Comparison of ENCODE assay signal across 1 cellular context in genomic region chr20:49698477-49698876, GRCh38.
TF ChIP-seq lines count a peak whose summit lies in the region.

No MANE protein-coding gene starts in this region.

TF ChIP-seq in H1, 55 proteins besides CTCF, POLR2A, EP300 and RAD21 (continued from another document):
- TF ChIP-seq TAF7 (optimal IDR thresholded peaks at IDR 0.05; ENCODE audit: borderline replicate concordance, low read depth, low read length) (no peak), CEBPB (IDR thresholded peaks at IDR 0.05; ENCODE audit: low read depth, low read length) (no peak), PHF8 (conservative IDR thresholded peaks at IDR 0.05; ENCODE audit: low read depth, low read length) (no peak), CBX8 (IDR thresholded peaks at IDR 0.05; ENCODE audit: borderline replicate concordance, low read depth, low read length) (no peak), SIRT6 (IDR thresholded peaks at IDR 0.05; ENCODE audit: low read length) (no peak), POLR2AphosphoS5 (IDR thresholded peaks at IDR 0.05; ENCODE audit: low read depth, low read length) (no peak), SIN3A (conservative IDR thresholded peaks at IDR 0.05 in 1 of 2, IDR thresholded peaks at IDR 0.05 in 1 of 2; ENCODE audit: low read depth in 1 of 2, low read length in 2 of 2) (no peak), CHD2 (IDR thresholded peaks at IDR 0.05; ENCODE audit: low read length) (no peak), RFX5 (IDR thresholded peaks at IDR 0.05; ENCODE audit: borderline replicate concordance, low read depth, low read length) (no peak), RXRA (IDR thresholded peaks at IDR 0.05; ENCODE audit: insufficient read depth, low read depth, low read length) (no peak), SP2 (IDR thresholded peaks at IDR 0.05; ENCODE audit: low read length) (no peak), BCL11A (IDR thresholded peaks at IDR 0.05; ENCODE audit: low read depth in 2 of 2, low read length in 2 of 2) (no peak), SP4 (IDR thresholded peaks at IDR 0.05; ENCODE audit: low read length) (no peak), SUZ12 (IDR thresholded peaks at IDR 0.05; ENCODE audit: low read length) (no peak), FOSL1 (IDR thresholded peaks at IDR 0.05; ENCODE audit: insufficient read depth, low read depth, low read length) (no peak)
